ENCODE assay signal across 8 cellular contexts in genomic region chr2:75646583-75647425, GRCh38. TPM values are rescaled to one million over a fixed set of nuclear protein-coding genes. Genes with fewer than 3 reads are reported as not detected.
DNase-seq lines count a peak whose midpoint lies in the region; ATAC-seq, FAIRE-seq and TF ChIP-seq lines count a peak whose summit lies in the region.

TSS of gene MRPL19 (plus strand) at chr2:75646783. CDS start at chr2:75646808, 25 bp downstream.

- H3K9ac ChIP-seq in H1 (replicated peaks in 1 of 4; ENCODE audit: extremely low read depth in 1 of 4, low read depth in 3 of 4, low read length in 3 of 4) = peak within 1 kb of the TSS; percentile 71 to 90 (median 84)
- H3K9ac ChIP-seq in mesenchymal stem cell (ENCODE audit: low read length) = peak within 1 kb of the TSS; percentile 91

- H2BK120ac ChIP-seq in H1 (replicated peaks; ENCODE audit: low read depth, low read length) = no peak within 1 kb of the TSS
- no peak within 1 kb of the TSS for H2BK120ac ChIP-seq in mesenchymal stem cell (ENCODE audit: low read depth, low read length)

- 0 out of 4 replicates have a peak, but pooled peaks of 1 of the 3 experiments have one; percentile 13 for TF ChIP-seq CTCF in H1 (IDR thresholded peaks at IDR 0.05; ENCODE audit: control extremely low read depth in 1 of 3, insufficient read depth in 1 of 3, low read depth in 1 of 3, low read length in 3 of 3)

- no peak for TF ChIP-seq EP300 in H1 (IDR thresholded peaks at IDR 0.05; ENCODE audit: borderline replicate concordance in 1 of 2, low read depth in 2 of 2, low read length in 2 of 2)

- DNase-seq in COR-L47 (lab: John Stamatoyannopoulos, UW) (peak; percentile 82), HT-29 (ENCODE audit: low spot score) (peak; percentile 84), NOMO-1 treated with dmso at 0.1 percent for 144 hours (lab: John Stamatoyannopoulos, UW; ENCODE audit: unreplicated experiment) (peak; percentile 90), H1 (ENCODE audit: low read depth in 1 of 2, low spot score in 2 of 2) (peak; percentile 44 to 78), mesenchymal stem cell (peak; percentile 96)
- peak; percentile 40 to 60 for DNase-seq in activated CD8-positive, alpha-beta memory T cell treated with anti-CD3 and anti-CD28 coated beads for 4 hours (ENCODE audit: low read depth in 2 of 2)
- peak; percentile 39 for DNase-seq in stimulated activated CD8-positive, alpha-beta memory T cell treated with anti-CD3 and anti-CD28 coated beads, Interleukin-12 subunit alpha, Interleukin-12 subunit beta, amount 100 ng/mL, for 24 hours (ENCODE audit: extremely low read depth)

- H2BK5ac ChIP-seq in H1 (ENCODE audit: low read depth, low read length) (peak within 1 kb of the TSS; percentile 82; the same call in 1 of the 2 replicates), mesenchymal stem cell (ENCODE audit: low read depth, low read length, poor library complexity, severe bottlenecking) (peak within 1 kb of the TSS; percentile 84)

- peaks cover 0 to 2% of the 10 kb centered on the region in 2 experiments for H4K20me1 ChIP-seq in H1 (replicated peaks in 1 of 2; ENCODE audit: control insufficient read depth in 1 of 2, insufficient read depth in 2 of 2, low read length in 2 of 2)

- peak within 1 kb of the TSS; percentile 81 for H3K27ac ChIP-seq in H1 (ENCODE audit: low read depth, low read length)
- H3K27ac ChIP-seq in mesenchymal stem cell (ENCODE audit: low read length, poor library complexity, severe bottlenecking) = peak within 1 kb of the TSS; percentile 52

- H4K8ac ChIP-seq in H1 (ENCODE audit: extremely low read depth, insufficient read depth, low read length) = peak within 1 kb of the TSS; percentile 95
- peak within 1 kb of the TSS; percentile 99 for H4K8ac ChIP-seq in mesenchymal stem cell (ENCODE audit: low read length)

- TF ChIP-seq RAD21 in H1 (IDR thresholded peaks at IDR 0.05 in 1 of 2, conservative IDR thresholded peaks at IDR 0.05 in 1 of 2; ENCODE audit: low read depth in 2 of 2, low read length in 2 of 2) = no peak

- 1% methylated on average over 49 of the region's 60 CpGs; no CpG with 5 or more reads in 1 of the 2 experiments for WGBS in H1 (ENCODE audit: extremely low coverage in 1 of 2, insufficient coverage in 1 of 2, insufficient read length in 1 of 2, insufficient replicate concordance in 2 of 2, low coverage in 1 of 2, low lambda C conversion rate in 2 of 2, missing lambda C conversion rate in 1 of 2), 2 experiments
- WGBS in mesenchymal stem cell = under 1% methylated on average over 56 of the region's 60 CpGs

- H3K56ac ChIP-seq in H1 (replicated peaks; ENCODE audit: insufficient read length, low read depth, low read length) = peak within 1 kb of the TSS; percentile 89

- H3K79me1 ChIP-seq in H1 (ENCODE audit: low read depth, low read length) (peaks cover 6% of the 10 kb centered on the region), mesenchymal stem cell (replicated peaks; ENCODE audit: low read length, poor library complexity, severe bottlenecking) (peaks cover 20% of the 10 kb centered on the region)

- H3K27me3 ChIP-seq in H1 (replicated peaks in 1 of 4; ENCODE audit: control insufficient read depth in 3 of 4, extremely low read depth in 1 of 4, insufficient read depth in 3 of 4, low read length in 3 of 4) (no peaks in the 10 kb centered on the region), mesenchymal stem cell (ENCODE audit: control insufficient read depth in 1 of 2, insufficient read depth in 1 of 2, low read length in 2 of 2) (no peaks in the 10 kb centered on the region)

- no peak within 1 kb of the TSS; the same call in 1 of the 2 replicates for H2BK12ac ChIP-seq in H1 (ENCODE audit: low read depth, low read length)
- peak within 1 kb of the TSS in 1 of 2 experiments; percentile 72 for H2BK12ac ChIP-seq in mesenchymal stem cell (ENCODE audit: low read length in 2 of 2)

- peak; percentile 13 for FAIRE-seq in H1 (lab: Jason Lieb, UNC)

- H3K79me2 ChIP-seq in H1 (ENCODE audit: control insufficient read depth in 1 of 2, insufficient read depth in 2 of 2, low read length in 2 of 2) = peaks cover 0 to 28% of the 10 kb centered on the region in 2 experiments; a peak in 2 of 4 replicates

- no peak within 1 kb of the TSS for H2BK15ac ChIP-seq in H1 (ENCODE audit: low read length)
- peak within 1 kb of the TSS; percentile 38 for H2BK15ac ChIP-seq in mesenchymal stem cell (ENCODE audit: low read depth, poor library complexity, severe bottlenecking)

- peak within 1 kb of the TSS; percentile 48 to 71 for H3K4me2 ChIP-seq in H1 (ENCODE audit: insufficient read depth in 1 of 2, low read depth in 2 of 2, low read length in 2 of 2)
- H3K4me2 ChIP-seq in mesenchymal stem cell (ENCODE audit: low read length, poor library complexity, severe bottlenecking) = peak within 1 kb of the TSS; percentile 74

- peak within 1 kb of the TSS; percentile 59 for H4K5ac ChIP-seq in H1 (ENCODE audit: insufficient read length, low read depth, low read length)

- H3K14ac ChIP-seq in H1 (ENCODE audit: insufficient read length) (peak within 1 kb of the TSS; percentile 50), mesenchymal stem cell (ENCODE audit: low read length in 2 of 2) (peak within 1 kb of the TSS in 1 of 2 experiments; percentile 45)

- H3K18ac ChIP-seq in H1 (ENCODE audit: extremely low read depth, low read length) = peak within 1 kb of the TSS; percentile 64
- peak within 1 kb of the TSS; percentile 68 to 91 for H3K18ac ChIP-seq in mesenchymal stem cell (ENCODE audit: low read depth in 1 of 2, low read length in 2 of 2)

- peak; percentile 96 for ATAC-seq in GM21360 (IDR thresholded peaks at IDR 0.05; ENCODE audit: unreplicated experiment)

- H3K9me3 ChIP-seq in H1 (ENCODE audit: insufficient read depth in 2 of 2, low read depth in 1 of 2, low read length in 1 of 2) (no peaks in the 10 kb centered on the region), mesenchymal stem cell (ENCODE audit: control insufficient read depth, low read length) (no peaks in the 10 kb centered on the region)

- H2AK5ac ChIP-seq in H1 (ENCODE audit: low read depth, low read length) (no peak within 1 kb of the TSS), mesenchymal stem cell (ENCODE audit: low read length, severe bottlenecking) (no peak within 1 kb of the TSS)

- CTCF ChIA-PET in H1 (lab: Charles Lee; ENCODE audit: partially characterized antibody) = interaction anchor here (0.7 to 1.3 kb wide), 7 partner anchors 9 to 61 kb away, joined by 3 to 4 read pairs (median 3); no protein-coding TSS in a partner anchor

- H3K23me2 ChIP-seq in H1 (ENCODE audit: low read depth, low read length) = 0 out of 2 replicates have a peak, but pooled peaks cover 3% of the 10 kb centered on the region

- H3K4ac ChIP-seq in H1 (replicated peaks; ENCODE audit: insufficient read length, low read depth, low read length) (peak within 1 kb of the TSS; percentile 9), mesenchymal stem cell (ENCODE audit: low read depth in 1 of 2, low read length in 2 of 2) (peak within 1 kb of the TSS; percentile 93 to 95)

- peaks cover 0 to 32% (median 15%) of the 10 kb centered on the region in 4 experiments; a peak in 5 of 8 replicates for H3K36me3 ChIP-seq in H1 (ENCODE audit: control insufficient read depth in 2 of 4, insufficient read depth in 4 of 4, low read length in 3 of 4)
- H3K36me3 ChIP-seq in mesenchymal stem cell (ENCODE audit: control insufficient read depth in 1 of 2, insufficient read depth in 2 of 2, low read depth in 1 of 2, low read length in 2 of 2) = peaks cover 15 to 32% of the 10 kb centered on the region in 2 experiments

- H2AFZ ChIP-seq in H1 (ENCODE audit: low read length) = peak within 1 kb of the TSS; percentile 99
- H2AFZ ChIP-seq in mesenchymal stem cell (ENCODE audit: low read depth, low read length) = peak within 1 kb of the TSS; percentile 83

- TF ChIP-seq POLR2A in H1 (IDR thresholded peaks at IDR 0.05; ENCODE audit: control extremely low read depth in 1 of 2, low read depth in 2 of 2, low read length in 2 of 2) = peak; percentile 78 to 84

- POLR2A ChIA-PET in H1 (lab: Charles Lee; ENCODE audit: partially characterized antibody) = interaction anchor here (0.7 to 2.3 kb wide), 6 partner anchors 10 to 63 kb away, joined by 3 to 11 read pairs (median 4); partner anchors contain the start of gene GCFC2

- H3K4me3 ChIP-seq in H1 (ENCODE audit: extremely low read depth in 1 of 4, insufficient read depth in 2 of 4, low read depth in 3 of 4, low read length in 4 of 4) (peak within 1 kb of the TSS; percentile 93 to 97 (median 95)), mesenchymal stem cell (ENCODE audit: insufficient read depth in 1 of 2, low read depth in 1 of 2, low read length in 2 of 2) (peak within 1 kb of the TSS; percentile 82 to 93)

- no peaks in the 10 kb centered on the region for H3K4me1 ChIP-seq in H1 (replicated peaks in 1 of 4; ENCODE audit: control insufficient read depth in 3 of 4, insufficient read depth in 4 of 4, low read length in 3 of 4)
- H3K4me1 ChIP-seq in mesenchymal stem cell (ENCODE audit: control insufficient read depth, insufficient read depth, low read depth, low read length) = peaks cover 2% of the 10 kb centered on the region

- no peak within 1 kb of the TSS for H3K23ac ChIP-seq in H1 (ENCODE audit: insufficient read length)
- peak within 1 kb of the TSS in 1 of 2 experiments; percentile 83 for H3K23ac ChIP-seq in mesenchymal stem cell (ENCODE audit: low read length in 2 of 2)

- peak within 1 kb of the TSS; percentile 25 for H4K91ac ChIP-seq in H1 (replicated peaks; ENCODE audit: insufficient read length, low read length)
- H4K91ac ChIP-seq in mesenchymal stem cell (ENCODE audit: low read length) = peak within 1 kb of the TSS; percentile 71

- 0 out of 2 replicates have a peak within 1 kb of the TSS, but pooled peaks have one; percentile 56 for H2BK20ac ChIP-seq in H1 (ENCODE audit: low read length)

TF ChIP-seq in H1, 55 proteins besides CTCF, POLR2A, EP300 and RAD21 (continues in another document):
- TF ChIP-seq BACH1 (IDR thresholded peaks at IDR 0.05; ENCODE audit: low read length) (no peak), ZNF274 (IDR thresholded peaks at IDR 0.05; ENCODE audit: borderline replicate concordance, extremely low read depth, low read length) (no peak), CHD2 (IDR thresholded peaks at IDR 0.05; ENCODE audit: low read length) (peak; percentile 64), NANOG (IDR thresholded peaks at IDR 0.05; ENCODE audit: insufficient read depth, low read depth, low read length, poor library complexity, severe bottlenecking) (no peak)

RNA-seq across cellular contexts. Expression of gene MRPL19, which starts in this region (rescaled TPM):
- total RNA-seq in HT-29 (2014; rRNA removed; shearing (Covaris generic)) = 41.7 and 65.3 TPM in 2 replicates
- 71.5 and 75.2 TPM in 2 replicates for total RNA-seq in H1 (2021; fragmentation: NEBNext Ultra II Directional; extraction: Animal tissue kit (Norgen Biotek cat#: 25700))
- 10.2 and 18.1 TPM in 2 replicates for polyA plus RNA-seq in H1 (2011; rRNA removed)
- polyA plus RNA-seq in H1 (2011; cell fraction: cytosol; rRNA removed) = 26.7 TPM
- 11.4 TPM for polyA plus RNA-seq in H1 (2011; cell fraction: nucleus; rRNA removed)
- polyA plus RNA-seq in H1 (2012, experiment 1 of 2) = 26.7 to 57.4 TPM (median 33.7 TPM) in 4 replicates
- 16.7 TPM for polyA plus RNA-seq in H1 (2012, experiment 2 of 2)
- polyA plus RNA-seq in H1 (2013, experiment 1 of 2) = 32.6 TPM
- polyA plus RNA-seq in H1 (2013, experiment 2 of 2) = 32.4 TPM
- polyA minus RNA-seq in H1 (2011; rRNA and poly(A)+ RNA removed) = 20.7 and 22.7 TPM in 2 replicates
- polyA minus RNA-seq in H1 (2011; cell fraction: cytosol; rRNA and poly(A)+ RNA removed) = 22.7 TPM
- polyA minus RNA-seq in H1 (2011; cell fraction: nucleus; rRNA and poly(A)+ RNA removed) = 85.0 TPM
- polyA plus RNA-seq in mesenchymal stem cell (2013, experiment 1 of 2) = 32.6 TPM
- polyA plus RNA-seq in mesenchymal stem cell (2013, experiment 2 of 2) = 32.9 TPM

Comparison
In these comparisons a context has a peak if more than half of its experiments do, and no peak if none do; other contexts are left out.
1. Peak in every context shown above with its lines: DNase-seq, ATAC-seq, H3K4me3 ChIP-seq and H3K27ac ChIP-seq.
2. DNase-seq: peak in every context shown above with its lines; median percentile 96 in mesenchymal stem cell; 90 in NOMO-1 treated with dmso at 0.1 percent for 144 hours; 84 in HT-29; 82 in COR-L47; 61 in H1; 50 in activated CD8-positive, alpha-beta memory T cell treated with anti-CD3 and anti-CD28 coated beads for 4 hours; 39 in stimulated activated CD8-positive, alpha-beta memory T cell treated with anti-CD3 and anti-CD28 coated beads, Interleukin-12 subunit alpha, Interleukin-12 subunit beta, amount 100 ng/mL, for 24 hours.